Comparison of ENCODE assay signal across 8 cellular contexts in the genomic region with DNA sequence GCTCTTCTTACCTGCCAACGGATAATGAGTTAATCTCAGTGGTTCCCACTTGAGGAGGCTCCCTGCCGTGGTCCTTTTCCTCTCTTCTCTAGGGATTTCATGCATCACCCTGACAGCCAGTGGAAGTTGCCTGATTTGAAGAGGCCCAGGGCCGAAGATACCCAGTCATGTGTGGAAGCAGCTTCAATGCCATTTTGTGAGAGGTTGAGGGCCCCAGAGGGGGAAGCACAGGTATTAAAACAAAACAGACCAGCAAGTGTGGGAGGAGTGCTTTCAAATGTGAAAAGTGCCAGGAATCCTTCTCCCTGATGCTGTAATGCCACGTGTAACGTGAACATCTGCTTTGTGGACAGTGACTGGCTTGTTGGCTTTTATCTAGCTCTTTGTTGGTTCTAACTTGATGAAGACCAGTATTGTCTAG. TPM values are rescaled to one million over a fixed set of nuclear protein-coding genes. Genes with fewer than 3 reads are reported as not detected.
DNase-seq lines count a peak whose midpoint lies in the region; ATAC-seq and TF ChIP-seq lines count a peak whose summit lies in the region.

No MANE protein-coding gene starts in this region.

- H3K4me2 ChIP-seq in SK-N-SH = peak overlapping the region; percentile 99

- no peak overlapping the region for H3K27ac ChIP-seq in SK-N-SH (ENCODE audit: low read depth in 2 of 2, low read length in 1 of 2)

- CTCF ChIA-PET in SK-N-SH (lab: Yijun Ruan, JAX) = interaction anchor here (1.3 to 4.2 kb wide), 4 partner anchors 11 to 55 kb away, joined by 3 to 20 read pairs (median 6); partner anchors contain the start of gene POLR3B

- peak overlapping the region; percentile 83 to 100 for H3K27ac Mint-ChIP-seq in stimulated activated naive CD8-positive, alpha-beta T cell treated with anti-CD3 and anti-CD28 coated beads, Interleukin-15, amount 100 ng/mL, for 72 hours

- H4K20me1 ChIP-seq in SK-N-SH (ENCODE audit: insufficient read depth) = no peaks in the 10 kb centered on the region

- H3K9me3 Mint-ChIP-seq in stimulated activated naive CD8-positive, alpha-beta T cell treated with anti-CD3 and anti-CD28 coated beads, Interleukin-15, amount 100 ng/mL, for 72 hours = no peaks in the 10 kb centered on the region

- no peak for TF ChIP-seq EP300 in SK-N-SH (IDR thresholded peaks at IDR 0.05; ENCODE audit: borderline replicate concordance in 1 of 2, low read depth in 1 of 2, low read length in 1 of 2)

- H3F3A ChIP-seq in SK-N-SH (replicated peaks; ENCODE audit: insufficient read depth) = no peaks in the 10 kb centered on the region

- WGBS in SK-N-SH (ENCODE audit: low lambda C conversion rate) = 82% methylated on average over 5 of the region's 5 CpGs

- peaks cover 73% of the 10 kb centered on the region for H3K4me1 Mint-ChIP-seq in stimulated activated naive CD8-positive, alpha-beta T cell treated with anti-CD3 and anti-CD28 coated beads, Interleukin-15, amount 100 ng/mL, for 72 hours

- no peaks in the 10 kb centered on the region for H3K9me2 ChIP-seq in SK-N-SH

- H3K9ac ChIP-seq in SK-N-SH = no peak overlapping the region

- peaks cover 13 to 14% of the 10 kb centered on the region in 2 experiments; a peak in 2 of 4 replicates for H3K4me1 ChIP-seq in SK-N-SH (ENCODE audit: control insufficient read depth in 1 of 2, insufficient read depth in 2 of 2, low read depth in 1 of 2, low read length in 1 of 2)

- no peak for TF ChIP-seq CTCF in SK-N-SH (IDR thresholded peaks at IDR 0.05)

- H2AFZ ChIP-seq in SK-N-SH (ENCODE audit: low read depth) = no peak overlapping the region

- H3K9me3 ChIP-seq in SK-N-SH = no peaks in the 10 kb centered on the region

- no peaks in the 10 kb centered on the region for H3K36me3 ChIP-seq in SK-N-SH (replicated peaks in 1 of 2; ENCODE audit: control insufficient read depth in 1 of 2, insufficient read depth in 2 of 2, low read length in 1 of 2)

- TF ChIP-seq RAD21 in SK-N-SH (IDR thresholded peaks at IDR 0.05; ENCODE audit: low read length) = no peak

- no peak for DNase-seq in SK-N-SH
- DNase-seq in activated naive CD4-positive, alpha-beta T cell treated with anti-CD3 and anti-CD28 coated beads, Interleukin-2, amount 50 U/mL, for 16 hours = peak; percentile 18
- DNase-seq in left kidney (ENCODE audit: low read depth, low spot score) = peak; percentile 86
- DNase-seq in stimulated activated naive CD8-positive, alpha-beta T cell treated with anti-CD3 and anti-CD28 coated beads, Interleukin-15, amount 100 ng/mL, for 72 hours = peak in 1 of 2 donors; percentile 16
- no peak for DNase-seq in AG08395 (ENCODE audit: low spot score)
- DNase-seq in DMS79 (lab: John Stamatoyannopoulos, UW) = no peak

- peak overlapping the region; percentile 94 to 99 for H3K4me3 Mint-ChIP-seq in stimulated activated naive CD8-positive, alpha-beta T cell treated with anti-CD3 and anti-CD28 coated beads, Interleukin-15, amount 100 ng/mL, for 72 hours

- POLR2A ChIA-PET in SK-N-SH (lab: Yijun Ruan, JAX) = no interaction called here

- no peaks in the 10 kb centered on the region for H3K79me2 ChIP-seq in SK-N-SH (ENCODE audit: insufficient read depth)

- H3K4me3 ChIP-seq in SK-N-SH (ENCODE audit: low read depth in 2 of 2, low read length in 1 of 2) = peak overlapping the region; percentile 92 to 96; a peak in 2 of 4 replicates

- ATAC-seq in SK-N-SH treated with all-trans-retinoic acid at 6 μM for 48 hours = no peak
- ATAC-seq in stimulated activated naive CD8-positive, alpha-beta T cell treated with anti-CD3 and anti-CD28 coated beads, Interleukin-15, amount 100 ng/mL, for 72 hours = no peak
- ATAC-seq in HG03432 (IDR thresholded peaks at IDR 0.05; ENCODE audit: unreplicated experiment) = no peak

- H3K27me3 Mint-ChIP-seq in stimulated activated naive CD8-positive, alpha-beta T cell treated with anti-CD3 and anti-CD28 coated beads, Interleukin-15, amount 100 ng/mL, for 72 hours = no peaks in the 10 kb centered on the region

- H3K27me3 ChIP-seq in SK-N-SH (ENCODE audit: insufficient read depth) = no peaks in the 10 kb centered on the region

TF ChIP-seq in SK-N-SH, 30 proteins besides CTCF, POLR2A, EP300 and RAD21 (continues in another document):
- TF ChIP-seq GABPA (IDR thresholded peaks at IDR 0.05; ENCODE audit: low read depth) (no peak), EZH2phosphoT487 (IDR thresholded peaks at IDR 0.05; ENCODE audit: borderline replicate concordance, low read depth) (no peak), USF1 (IDR thresholded peaks at IDR 0.05; ENCODE audit: borderline replicate concordance, low read depth) (no peak), JUND (IDR thresholded peaks at IDR 0.05) (no peak), SMC3 (IDR thresholded peaks at IDR 0.05; ENCODE audit: low read depth, low read length) (no peak), RFX5 (IDR thresholded peaks at IDR 0.05; ENCODE audit: low read length) (no peak), CHD2 (IDR thresholded peaks at IDR 0.05; ENCODE audit: low read length, partially characterized antibody) (no peak), TAF1 (IDR thresholded peaks at IDR 0.05; ENCODE audit: borderline replicate concordance, low read depth, low read length) (no peak), RXRA (IDR thresholded peaks at IDR 0.05; ENCODE audit: borderline replicate concordance, low read depth) (no peak), NRF1 (IDR thresholded peaks at IDR 0.05; ENCODE audit: low read depth, low read length) (no peak), FOXJ3 (CRISPR knock-in tag; IDR thresholded peaks at IDR 0.05) (no peak), YY1 (IDR thresholded peaks at IDR 0.05; ENCODE audit: low read depth) (no peak)
- TF ChIP-seq, protein P1, sequence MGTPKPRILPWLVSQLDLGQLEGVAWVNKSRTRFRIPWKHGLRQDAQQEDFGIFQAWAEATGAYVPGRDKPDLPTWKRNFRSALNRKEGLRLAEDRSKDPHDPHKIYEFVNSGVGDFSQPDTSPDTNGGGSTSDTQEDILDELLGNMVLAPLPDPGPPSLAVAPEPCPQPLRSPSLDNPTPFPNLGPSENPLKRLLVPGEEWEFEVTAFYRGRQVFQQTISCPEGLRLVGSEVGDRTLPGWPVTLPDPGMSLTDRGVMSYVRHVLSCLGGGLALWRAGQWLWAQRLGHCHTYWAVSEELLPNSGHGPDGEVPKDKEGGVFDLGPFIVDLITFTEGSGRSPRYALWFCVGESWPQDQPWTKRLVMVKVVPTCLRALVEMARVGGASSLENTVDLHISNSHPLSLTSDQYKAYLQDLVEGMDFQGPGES (IDR thresholded peaks at IDR 0.05; ENCODE audit: low read depth, low read length) = no peak

TF ChIP-seq in SK-N-SH treated with all-trans-retinoic acid at 6 μM for 48 hours, 23 proteins besides CTCF, POLR2A, EP300 and RAD21:
- TF ChIP-seq ZNF8 (CRISPR knock-in tag; IDR thresholded peaks at IDR 0.05) = no peak

RNA-seq across cellular contexts. Expression of gene TCP11L2, which starts 1.5 kb away (rescaled TPM):
- polyA plus RNA-seq in SK-N-SH (2012; rRNA removed) = 4.0 and 5.5 TPM in 2 replicates
- 3.2 and 3.8 TPM in 2 replicates for polyA plus RNA-seq in SK-N-SH (2012; cell fraction: cytosol; rRNA removed)
- 6.3 and 11.7 TPM in 2 replicates for polyA plus RNA-seq in SK-N-SH (2012; cell fraction: nucleus; rRNA removed)

RNA-seq across cellular contexts. Expression of gene POLR3B, which starts 53.5 kb away (rescaled TPM):
- 3.3 and 3.9 TPM in 2 replicates for polyA plus RNA-seq in SK-N-SH (2012; rRNA removed)
- polyA plus RNA-seq in SK-N-SH (2012; cell fraction: cytosol; rRNA removed) = 3.9 TPM in 2 replicates
- 2.8 and 3.9 TPM in 2 replicates for polyA plus RNA-seq in SK-N-SH (2012; cell fraction: nucleus; rRNA removed)

RNA-seq across cellular contexts. Expression of gene CKAP4, which starts 56.2 kb away (rescaled TPM):
- polyA plus RNA-seq in SK-N-SH (2012; rRNA removed) = 112 and 113 TPM in 2 replicates
- 120 and 133 TPM in 2 replicates for polyA plus RNA-seq in SK-N-SH (2012; cell fraction: cytosol; rRNA removed)
- polyA plus RNA-seq in SK-N-SH (2012; cell fraction: nucleus; rRNA removed) = 79.8 and 105 TPM in 2 replicates

Comparison
In these comparisons a context has a peak if more than half of its experiments do, and no peak if none do; other contexts are left out.
1. DNase-seq: peak in activated naive CD4-positive, alpha-beta T cell treated with anti-CD3 and anti-CD28 coated beads, Interleukin-2, amount 50 U/mL, for 16 hours (single experiment) and left kidney (single experiment); none in SK-N-SH (single experiment), AG08395 (single experiment) and DMS79 (single experiment).